Comparison of ENCODE assay signal across 8 cellular contexts in genomic region chr10:101066890-101067355, GRCh38. TPM values are rescaled to one million over a fixed set of nuclear protein-coding genes. Genes with fewer than 3 reads are reported as not detected.
DNase-seq lines count a peak whose midpoint lies in the region; ATAC-seq and TF ChIP-seq lines count a peak whose summit lies in the region.

No MANE protein-coding gene starts in this region.

- H3K36me3 Mint-ChIP-seq in activated CD4-positive, alpha-beta T cell treated with anti-CD3 and anti-CD28 coated beads for 36 hours (ENCODE audit: low read depth) = no peaks in the 10 kb centered on the region
- no peaks in the 10 kb centered on the region for H3K36me3 Mint-ChIP-seq in activated T-helper 1 cell treated with anti-CD3 and anti-CD28 coated beads, Interleukin-12 subunit alpha, Interleukin-12 subunit beta, Interleukin-2, Interleukin-4 antibody, amounts not matched to agents 30 ng/mL and 10 ng/mL and 1 ng/mL, durations not matched to agents 14 hours and 24 hours and 36 hours (ENCODE audit: low read depth)

- peak overlapping the region; percentile 72 for H3K4me3 Mint-ChIP-seq in activated CD4-positive, alpha-beta T cell treated with anti-CD3 and anti-CD28 coated beads for 36 hours
- peak overlapping the region; percentile 82 for H3K4me3 Mint-ChIP-seq in activated T-helper 1 cell treated with anti-CD3 and anti-CD28 coated beads, Interleukin-12 subunit alpha, Interleukin-12 subunit beta, Interleukin-2, Interleukin-4 antibody, amounts not matched to agents 30 ng/mL and 10 ng/mL and 1 ng/mL, durations not matched to agents 14 hours and 24 hours and 36 hours

- no peak for TF ChIP-seq POLR2A in suprapubic skin (IDR thresholded peaks at IDR 0.05)

- H3K9me3 ChIP-seq in iPS-20b (ENCODE audit: insufficient read depth, low read depth, low read length) (no peaks in the 10 kb centered on the region; the same call in 1 of the 2 replicates), suprapubic skin (no peaks in the 10 kb centered on the region)

- no peak overlapping the region for H3K27ac Mint-ChIP-seq in activated CD4-positive, alpha-beta T cell treated with anti-CD3 and anti-CD28 coated beads for 36 hours
- no peak overlapping the region for H3K27ac Mint-ChIP-seq in activated T-helper 1 cell treated with anti-CD3 and anti-CD28 coated beads, Interleukin-12 subunit alpha, Interleukin-12 subunit beta, Interleukin-2, Interleukin-4 antibody, amounts not matched to agents 30 ng/mL and 10 ng/mL and 1 ng/mL, durations not matched to agents 14 hours and 24 hours and 36 hours

- peaks cover 13% of the 10 kb centered on the region for H3K4me1 ChIP-seq in iPS-20b (ENCODE audit: insufficient read depth, low read length)
- peaks cover 52% of the 10 kb centered on the region for H3K4me1 ChIP-seq in suprapubic skin

- intact Hi-C loops in activated CD4-positive, alpha-beta T cell treated with anti-CD3 and anti-CD28 coated beads for 36 hours (cut with DNase I, micrococcal nuclease) = loop anchor here (1.0 to 10.0 kb wide), 2 partner anchors 17 to 52 kb away; no protein-coding TSS in a partner anchor
- intact Hi-C loops in activated T-helper 1 cell treated with anti-CD3 and anti-CD28 coated beads, Interleukin-12 subunit alpha, Interleukin-12 subunit beta, Interleukin-2, Interleukin-4 antibody, amounts not matched to agents 30 ng/mL and 10 ng/mL and 1 ng/mL, durations not matched to agents 14 hours and 24 hours and 36 hours (cut with micrococcal nuclease) = loop anchor here (1.0 to 10.0 kb wide), 4 partner anchors 48 to 718 kb away; partner anchors contain the start of genes NPM3 and SLF2

- POLR2A ChIA-PET in activated CD4-positive, alpha-beta T cell treated with anti-CD3 and anti-CD28 coated beads for 36 hours (lab: Charles Lee) = interaction anchor here (0.6 to 1.0 kb wide), 2 partner anchors 17 to 51 kb away, joined by 3 read pairs; no protein-coding TSS in a partner anchor

- H3K9ac ChIP-seq in iPS-20b (ENCODE audit: low read depth, low read length) = no peak overlapping the region; the same call in 1 of the 2 replicates

- H3K27ac ChIP-seq in iPS-20b (ENCODE audit: low read length) = no peak overlapping the region
- H3K27ac ChIP-seq in suprapubic skin = peak overlapping the region; percentile 78

- H3K27me3 ChIP-seq in iPS-20b (ENCODE audit: insufficient read depth, low read length) = peaks cover 79% of the 10 kb centered on the region
- H3K27me3 ChIP-seq in suprapubic skin = peaks cover 20% of the 10 kb centered on the region

- no peak for TF ChIP-seq CTCF in suprapubic skin (IDR thresholded peaks at IDR 0.05)

- peaks cover 31% of the 10 kb centered on the region for H3K27me3 Mint-ChIP-seq in activated CD4-positive, alpha-beta T cell treated with anti-CD3 and anti-CD28 coated beads for 36 hours
- H3K27me3 Mint-ChIP-seq in activated T-helper 1 cell treated with anti-CD3 and anti-CD28 coated beads, Interleukin-12 subunit alpha, Interleukin-12 subunit beta, Interleukin-2, Interleukin-4 antibody, amounts not matched to agents 30 ng/mL and 10 ng/mL and 1 ng/mL, durations not matched to agents 14 hours and 24 hours and 36 hours (ENCODE audit: insufficient read depth) = peaks cover 44% of the 10 kb centered on the region

- H3K9me3 Mint-ChIP-seq in activated CD4-positive, alpha-beta T cell treated with anti-CD3 and anti-CD28 coated beads for 36 hours (ENCODE audit: low read depth) = no peaks in the 10 kb centered on the region
- H3K9me3 Mint-ChIP-seq in activated T-helper 1 cell treated with anti-CD3 and anti-CD28 coated beads, Interleukin-12 subunit alpha, Interleukin-12 subunit beta, Interleukin-2, Interleukin-4 antibody, amounts not matched to agents 30 ng/mL and 10 ng/mL and 1 ng/mL, durations not matched to agents 14 hours and 24 hours and 36 hours = no peaks in the 10 kb centered on the region

- H3K4me3 ChIP-seq in iPS-20b (ENCODE audit: low read length) (peak overlapping the region; percentile 74), suprapubic skin (peak overlapping the region; percentile 57)

- peaks cover 32% of the 10 kb centered on the region for H3K4me1 Mint-ChIP-seq in activated CD4-positive, alpha-beta T cell treated with anti-CD3 and anti-CD28 coated beads for 36 hours
- peaks cover 10% of the 10 kb centered on the region for H3K4me1 Mint-ChIP-seq in activated T-helper 1 cell treated with anti-CD3 and anti-CD28 coated beads, Interleukin-12 subunit alpha, Interleukin-12 subunit beta, Interleukin-2, Interleukin-4 antibody, amounts not matched to agents 30 ng/mL and 10 ng/mL and 1 ng/mL, durations not matched to agents 14 hours and 24 hours and 36 hours (ENCODE audit: low read depth)

- TF ChIP-seq EP300 in suprapubic skin (IDR thresholded peaks at IDR 0.05) = no peak

- DNase-seq in activated CD4-positive, alpha-beta T cell treated with anti-CD3 and anti-CD28 coated beads for 36 hours = no peak
- DNase-seq in activated CD4-positive, alpha-beta T cell treated with anti-CD3 and anti-CD28 coated beads, Interleukin-2, amount 50 U/mL, for 1 hour = no peak
- DNase-seq in activated T-helper 1 cell treated with anti-CD3 and anti-CD28 coated beads, Interleukin-12 subunit alpha, Interleukin-12 subunit beta, Interleukin-2, Interleukin-4 antibody, amounts not matched to agents 30 ng/mL and 10 ng/mL and 1 ng/mL, durations not matched to agents 14 hours and 24 hours and 36 hours (ENCODE audit: low spot score) = no peak
- no peak for DNase-seq in suprapubic skin (ENCODE audit: low spot score in 2 of 2)
- DNase-seq in NCI-H1694 treated with DMSO at 0.1 percent for 48 hours (lab: John Stamatoyannopoulos, UW) = no peak

- H3K36me3 ChIP-seq in iPS-20b (ENCODE audit: insufficient read depth, low read depth, low read length) (no peaks in the 10 kb centered on the region), suprapubic skin (no peaks in the 10 kb centered on the region)

- no peak for ATAC-seq in activated CD4-positive, alpha-beta T cell treated with anti-CD3 and anti-CD28 coated beads for 36 hours
- ATAC-seq in GM18909 (IDR thresholded peaks at IDR 0.05; ENCODE audit: poor library complexity, unreplicated experiment) = no peak
- ATAC-seq in HG02852 (IDR thresholded peaks at IDR 0.05; ENCODE audit: unreplicated experiment) = no peak

- CTCF ChIA-PET in activated CD4-positive, alpha-beta T cell treated with anti-CD3 and anti-CD28 coated beads for 36 hours (lab: Charles Lee) = interaction anchor here (0.6 to 22.9 kb wide), 19 partner anchors 8 to 534 kb away, joined by 3 to 526 read pairs (median 4); partner anchors contain the start of genes PDZD7 and SFXN3

- WGBS in suprapubic skin = 2% methylated on average over 28 of the region's 31 CpGs

RNA-seq across cellular contexts. Expression of gene KAZALD1, which starts 5.1 kb away (rescaled TPM):
- under 1 TPM; 0.47 to 0.57 TPM for total RNA-seq in activated CD4-positive, alpha-beta T cell treated with anti-CD3 and anti-CD28 coated beads for 36 hours
- total RNA-seq in activated T-helper 1 cell treated with anti-CD3 and anti-CD28 coated beads, Interleukin-12 subunit alpha, Interleukin-12 subunit beta, Interleukin-2, Interleukin-4 antibody, amounts not matched to agents 30 ng/mL and 10 ng/mL and 1 ng/mL, durations not matched to agents 14 hours and 24 hours and 36 hours = 0.57 and 0.73 TPM in 2 replicates
- total RNA-seq in suprapubic skin = 1 to 10 TPM; 1.6 to 4.2 (median 2.5) TPM

RNA-seq across cellular contexts. Expression of gene SFXN3, which starts 35.9 kb away (rescaled TPM):
- total RNA-seq in activated CD4-positive, alpha-beta T cell treated with anti-CD3 and anti-CD28 coated beads for 36 hours = 10 to 100 TPM; 30.0 to 37.7 TPM
- 34.8 and 39.0 TPM in 2 replicates for total RNA-seq in activated T-helper 1 cell treated with anti-CD3 and anti-CD28 coated beads, Interleukin-12 subunit alpha, Interleukin-12 subunit beta, Interleukin-2, Interleukin-4 antibody, amounts not matched to agents 30 ng/mL and 10 ng/mL and 1 ng/mL, durations not matched to agents 14 hours and 24 hours and 36 hours
- total RNA-seq in suprapubic skin = 100 to 1,000 TPM in 1 of 4 donors, 10 to 100 TPM in 3; 57.6 to 296 (median 74.3) TPM

RNA-seq across cellular contexts. Expression of gene PDZD7, which starts 36.0 kb away (rescaled TPM):
- total RNA-seq in activated CD4-positive, alpha-beta T cell treated with anti-CD3 and anti-CD28 coated beads for 36 hours = under 1 TPM; 0.28 to 0.32 TPM
- total RNA-seq in activated T-helper 1 cell treated with anti-CD3 and anti-CD28 coated beads, Interleukin-12 subunit alpha, Interleukin-12 subunit beta, Interleukin-2, Interleukin-4 antibody, amounts not matched to agents 30 ng/mL and 10 ng/mL and 1 ng/mL, durations not matched to agents 14 hours and 24 hours and 36 hours = 0.47 and 0.54 TPM in 2 replicates
- 1 to 10 TPM; 1.2 to 6.0 (median 1.8) TPM for total RNA-seq in suprapubic skin
